7 cellular contexts compared by ENCODE assay signal in genomic region chr1:153608742-153609584, GRCh38. TPM values are rescaled to one million over a fixed set of nuclear protein-coding genes. Genes with fewer than 3 reads are reported as not detected.
DNase-seq lines count a peak whose midpoint lies in the region; ATAC-seq and TF ChIP-seq lines count a peak whose summit lies in the region.

No MANE protein-coding gene starts in this region.

- H3K9me3 ChIP-seq in A673 (ENCODE audit: low read depth, low read length, poor library complexity, severe bottlenecking) = no peaks in the 10 kb centered on the region

- TF ChIP-seq POLR2A in NB4 (IDR thresholded peaks at IDR 0.05; ENCODE audit: extremely low read depth, insufficient read length) = no peak

- no TSS peak for BruUV-seq in A673 (replicated peaks; lab: Mats Ljungman, UMichigan)

- POLR2A ChIA-PET in A673 (lab: Charles Lee; ENCODE audit: low non-redundant PET) = no interaction called here

- no peaks in the 10 kb centered on the region for H3K36me3 Mint-ChIP-seq in stimulated activated effector memory CD8-positive, alpha-beta T cell treated with anti-CD3 and anti-CD28 coated beads, Interleukin-12 subunit alpha, Interleukin-12 subunit beta, amount 100 ng/mL, for 72 hours

- peaks cover 5% of the 10 kb centered on the region for H3K4me1 Mint-ChIP-seq in stimulated activated effector memory CD8-positive, alpha-beta T cell treated with anti-CD3 and anti-CD28 coated beads, Interleukin-12 subunit alpha, Interleukin-12 subunit beta, amount 100 ng/mL, for 72 hours

- no peak overlapping the region for H3K27ac ChIP-seq in A673 (ENCODE audit: low read depth, low read length, poor library complexity, severe bottlenecking)

- H3K27me3 ChIP-seq in kidney epithelial cell (ENCODE audit: control insufficient read depth, insufficient read depth, low read length) (no peaks in the 10 kb centered on the region), A673 (replicated peaks; ENCODE audit: insufficient read depth, low read depth, low read length, poor library complexity) (no peaks in the 10 kb centered on the region)

- intact Hi-C loops in A673 (cut with micrococcal nuclease; ENCODE audit: unreplicated experiment) = no loop called here

- ATAC-seq in stimulated activated effector memory CD8-positive, alpha-beta T cell treated with anti-CD3 and anti-CD28 coated beads, Interleukin-12 subunit alpha, Interleukin-12 subunit beta, amount 100 ng/mL, for 72 hours = peak; percentile 47
- no peak for ATAC-seq in GM21515 (IDR thresholded peaks at IDR 0.05; ENCODE audit: unreplicated experiment)

- no peak overlapping the region for H3K4me3 ChIP-seq in NB4 (ENCODE audit: low read depth, low read length)
- H3K4me3 ChIP-seq in kidney epithelial cell (ENCODE audit: low read depth, low read length) = peak overlapping the region; percentile 56
- no peak overlapping the region for H3K4me3 ChIP-seq in A673 (ENCODE audit: low read depth, low read length, poor library complexity, severe bottlenecking)

- H3K4me1 ChIP-seq in A673 (ENCODE audit: insufficient read depth, low read length, poor library complexity, severe bottlenecking) = no peaks in the 10 kb centered on the region

- no peak for TF ChIP-seq CTCF in NB4 (IDR thresholded peaks at IDR 0.05; ENCODE audit: low read depth, low read length)
- TF ChIP-seq CTCF in kidney epithelial cell (IDR thresholded peaks at IDR 0.05; ENCODE audit: insufficient read depth, low read length, poor library complexity, severe bottlenecking) = no peak
- TF ChIP-seq CTCF in A673 (conservative IDR thresholded peaks at IDR 0.05; ENCODE audit: low read depth, low read length) = no peak

- DNase-seq in NB4 (ENCODE audit: low read depth) (peak; percentile 82), cerebellum (ENCODE audit: low spot score) (peak; percentile 49), kidney epithelial cell (ENCODE audit: low read depth) (peak; percentile 86), T-helper 9 cell (no peak), A673 (ENCODE audit: low spot score) (no peak)
- DNase-seq in stimulated activated effector memory CD8-positive, alpha-beta T cell treated with anti-CD3 and anti-CD28 coated beads, Interleukin-12 subunit alpha, Interleukin-12 subunit beta, amount 100 ng/mL, for 72 hours (ENCODE audit: low spot score in 2 of 2) = no peak

- no peak overlapping the region for H3K4me3 Mint-ChIP-seq in stimulated activated effector memory CD8-positive, alpha-beta T cell treated with anti-CD3 and anti-CD28 coated beads, Interleukin-12 subunit alpha, Interleukin-12 subunit beta, amount 100 ng/mL, for 72 hours

- CTCF ChIA-PET in A673 (lab: Charles Lee) = no interaction called here

- peak overlapping the region; percentile 48 for H3K27ac Mint-ChIP-seq in stimulated activated effector memory CD8-positive, alpha-beta T cell treated with anti-CD3 and anti-CD28 coated beads, Interleukin-12 subunit alpha, Interleukin-12 subunit beta, amount 100 ng/mL, for 72 hours

- H3K9me3 Mint-ChIP-seq in stimulated activated effector memory CD8-positive, alpha-beta T cell treated with anti-CD3 and anti-CD28 coated beads, Interleukin-12 subunit alpha, Interleukin-12 subunit beta, amount 100 ng/mL, for 72 hours = no peaks in the 10 kb centered on the region

- peaks cover 3% of the 10 kb centered on the region for H3K36me3 ChIP-seq in kidney epithelial cell (ENCODE audit: control insufficient read depth, insufficient read depth, low read length)
- no peaks in the 10 kb centered on the region for H3K36me3 ChIP-seq in A673 (ENCODE audit: insufficient read depth, low read length, poor library complexity, severe bottlenecking)

RNA-seq across cellular contexts. Expression of gene S100A16, which starts 4.0 kb away (rescaled TPM):
- 18.1 TPM for total RNA-seq in cerebellum
- 480 and 499 TPM in 2 replicates for total RNA-seq in kidney epithelial cell
- total RNA-seq in A673 (2021) = 0.43 TPM in 1 of 2 replicates, not detected in the other

RNA-seq across cellular contexts. Expression of gene S100A14, which starts 7.2 kb away (rescaled TPM):
- total RNA-seq in cerebellum = not detected
- total RNA-seq in kidney epithelial cell = 4.2 and 4.4 TPM in 2 replicates
- total RNA-seq in A673 (2021) = not detected in 2 replicates

RNA-seq across cellular contexts. Expression of gene S100A13, which starts 18.3 kb away (rescaled TPM):
- 5.0 TPM for total RNA-seq in cerebellum
- 171 and 183 TPM in 2 replicates for total RNA-seq in kidney epithelial cell
- 11.0 and 18.0 TPM in 2 replicates for total RNA-seq in A673 (2021)

RNA-seq across cellular contexts. Expression of gene S100A1, which starts 19.3 kb away (rescaled TPM):
- 1.5 TPM for total RNA-seq in cerebellum
- total RNA-seq in kidney epithelial cell = 1.3 and 2.0 TPM in 2 replicates
- 0.72 TPM in 1 of 2 replicates, not detected in the other for total RNA-seq in A673 (2021)

RNA-seq across cellular contexts. Expression of gene CHTOP, which starts 24.9 kb away (rescaled TPM):
- total RNA-seq in cerebellum (87.8 TPM), kidney epithelial cell (54.8 and 58.1 TPM in 2 replicates), A673 (2021) (99.8 and 101 TPM in 2 replicates)

Comparison
In these comparisons a context has a peak if more than half of its experiments do, and no peak if none do; other contexts are left out.
1. DNase-seq: peak in NB4 (single experiment), cerebellum (single experiment) and kidney epithelial cell (single experiment); none in stimulated activated effector memory CD8-positive, alpha-beta T cell treated with anti-CD3 and anti-CD28 coated beads, Interleukin-12 subunit alpha, Interleukin-12 subunit beta, amount 100 ng/mL, for 72 hours (0 of 2), T-helper 9 cell (single experiment) and A673 (single experiment).
2. RNA of gene S100A16, which starts 4.0 kb away (total RNA-seq): 480 to 499 TPM in kidney epithelial cell; 18.1 TPM in cerebellum (single experiment) and 0.43 TPM in A673; every median in the first group is over 10 times any median in the second.